In genomic region chr7:6753964-6754363, GRCh38 we compare ENCODE assay signal across 3 cellular contexts. TPM values are rescaled to one million over a fixed set of nuclear protein-coding genes. Genes with fewer than 3 reads are reported as not detected.
"Had no signal": no experiment of that assay in that cellular context is flagged by ENCODE, and none has a peak within 500 bp of the region (broad histone marks: within the 10 kb centered on the region; RNA-seq: fewer than 3 reads in every experiment).

Gene RSPH10B2 (plus strand): TSS chr7:6754103. CDS start chr7:6757678, 3,575 bp downstream.

RNA-seq across cellular contexts. Expression of gene RSPH10B2, which starts in this region (rescaled TPM):
- total RNA-seq: activated naive CD4-positive, alpha-beta T cell treated with anti-CD3 and anti-CD28 coated beads for 36 hours; glomerular endothelial cell had no signal
- polyA plus RNA-seq: immature natural killer cell had no signal
